10 cellular contexts compared by ENCODE assay signal in the genomic region with DNA sequence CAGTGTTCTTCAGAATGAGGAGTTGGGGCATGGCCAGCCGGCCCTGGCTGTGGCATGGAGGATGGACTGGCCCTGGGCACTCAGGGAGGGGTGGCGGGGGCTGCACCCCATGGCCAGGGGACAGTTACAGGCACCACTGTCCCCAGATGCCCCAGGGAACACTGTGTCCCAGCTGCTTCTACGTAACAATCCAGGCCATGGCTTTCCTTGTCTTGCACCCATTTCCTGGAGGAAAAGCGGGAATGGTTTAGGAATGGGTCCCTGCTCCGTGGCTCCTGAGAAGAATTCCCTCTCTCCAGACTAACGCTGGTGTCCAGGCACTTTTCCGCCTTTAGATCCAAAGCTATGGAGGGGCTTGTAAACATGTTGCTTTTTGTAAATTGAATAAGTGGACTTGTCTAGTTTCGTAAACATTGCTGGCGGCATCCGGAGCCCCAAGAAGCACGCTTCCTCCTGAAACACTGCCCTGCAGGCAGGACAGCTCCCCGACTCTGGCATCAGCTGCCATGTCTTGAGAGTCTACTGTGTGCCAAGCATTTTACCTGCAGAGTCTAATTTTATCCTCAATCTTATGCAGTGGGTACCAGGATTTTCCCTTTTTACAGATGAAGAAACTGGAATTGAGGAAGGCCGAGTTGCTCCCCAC.
DNase-seq lines count a peak whose midpoint lies in the region; ATAC-seq, FAIRE-seq and TF ChIP-seq lines count a peak whose summit lies in the region.
"Had no signal": no experiment of that assay in that cellular context is flagged by ENCODE, and none has a peak within 500 bp of the region (broad histone marks: within the 10 kb centered on the region; RNA-seq: fewer than 3 reads in every experiment).

No MANE protein-coding gene starts in this region.

- DNase-seq in activated T-cell treated with anti-CD3 and anti-CD28 coated beads, Interleukin-2, amount 50 U/mL, for 4 hours, result no peak
- DNase-seq in activated T-cell treated with anti-CD3 and anti-CD28 coated beads, Interleukin-2, amount 50 U/mL, for 1 hour, result no peak
- DNase-seq in activated T-helper 1 cell treated with anti-CD3 and anti-CD28 coated beads, Interleukin-12 subunit alpha, Interleukin-12 subunit beta, Interleukin-2, Interleukin-4 antibody, amounts not matched to agents 30 ng/mL and 10 ng/mL and 1 ng/mL, durations not matched to agents 14 hours and 24 hours and 36 hours (ENCODE audit: low spot score), result no peak
- DNase-seq in HepG2 (ENCODE audit: low spot score) (no peak), testis (no peak), omental fat pad (ENCODE audit: low spot score) (no peak), GM13976 (ENCODE audit: low spot score) (no peak)
- no peak for DNase-seq in stimulated activated naive CD4-positive, alpha-beta T cell treated with Interleukin-2 at 50 U/mL for 16 hours (lab: John Stamatoyannopoulos, UW)
- DNase-seq: NCI-H526 had no signal

- H3K9me3 Mint-ChIP-seq in activated T-cell treated with anti-CD3 and anti-CD28 coated beads, Interleukin-2, amount 50 U/mL, for 4 hours, result no peaks in the 10 kb centered on the region
- no peaks in the 10 kb centered on the region for H3K9me3 Mint-ChIP-seq in activated T-helper 1 cell treated with anti-CD3 and anti-CD28 coated beads, Interleukin-12 subunit alpha, Interleukin-12 subunit beta, Interleukin-2, Interleukin-4 antibody, amounts not matched to agents 30 ng/mL and 10 ng/mL and 1 ng/mL, durations not matched to agents 14 hours and 24 hours and 36 hours

- 23% methylated on average over 8 of the region's 13 CpGs for WGBS in HepG2 (ENCODE audit: low lambda C conversion rate)
- WGBS in testis, 2 donors, result 82 to 84% methylated on average over 13 of the region's 13 CpGs

- FAIRE-seq in HepG2 (lab: Jason Lieb, UNC), result no peak

- BruUV-seq in HepG2 (replicated peaks; lab: Mats Ljungman, UMichigan), result no TSS peak

- CTCF ChIA-PET in HepG2 (lab: Yijun Ruan, JAX; ENCODE audit: low intra/inter-chr PET ratio, low total read pairs), result no interaction called here

- H4K20me1 ChIP-seq in HepG2 (ENCODE audit: insufficient read depth, low read length), result no peaks in the 10 kb centered on the region

- TF ChIP-seq CTCF in HepG2 (CRISPR knock-in tag; IDR thresholded peaks at IDR 0.05) (no peak), testis (IDR thresholded peaks at IDR 0.05) (no peak), omental fat pad (IDR thresholded peaks at IDR 0.05) (no peak), GM13976 (IDR thresholded peaks at IDR 0.05; ENCODE audit: borderline replicate concordance, control extremely low read depth, extremely low read depth, insufficient read depth, missing control alignments) (no peak)

- in situ Hi-C loops in HepG2 (cut with HindIII; ENCODE audit: extremely low pct_ligation_motif_present, low pct_unique_long_range_greater_than_20kb), result no loop called here
- in situ Hi-C loops in GM13976 (cut with MboI; ENCODE audit: low sequenced_read_pairs, unreplicated experiment), result no loop called here

- TF ChIP-seq EP300 in HepG2 (IDR thresholded peaks at IDR 0.05; ENCODE audit: low read depth in 2 of 2, low read length in 2 of 2) (no peak), HepG2 (CRISPR knock-in tag; IDR thresholded peaks at IDR 0.05; ENCODE audit: borderline replicate concordance) (no peak)

- H3K4me2 ChIP-seq in HepG2 (ENCODE audit: low read depth, low read length), result peak overlapping the region; percentile 20; the same call in 1 of the 2 replicates

- intact Hi-C loops in activated T-helper 1 cell treated with anti-CD3 and anti-CD28 coated beads, Interleukin-12 subunit alpha, Interleukin-12 subunit beta, Interleukin-2, Interleukin-4 antibody, amounts not matched to agents 30 ng/mL and 10 ng/mL and 1 ng/mL, durations not matched to agents 14 hours and 24 hours and 36 hours (cut with micrococcal nuclease), result loop anchor here (1.0 to 5.0 kb wide), 9 partner anchors 21 to 267 kb away; partner anchors contain the start of genes CHST11 and NOPCHAP1
- intact Hi-C loops in HepG2 (cut with micrococcal nuclease; ENCODE audit: unreplicated experiment) (no loop called here), testis (cut with DNase I; ENCODE audit: low total_unique reads) (no loop called here)

- no peak for TF ChIP-seq RAD21 in HepG2 (CRISPR knock-in tag; IDR thresholded peaks at IDR 0.05)

- no peak overlapping the region for H2AFZ ChIP-seq in HepG2 (ENCODE audit: low read length)

- peaks cover 12 to 57% of the 10 kb centered on the region in 2 experiments for H3K27me3 ChIP-seq in HepG2 (ENCODE audit: control insufficient read depth in 1 of 2, insufficient read depth in 2 of 2, low read length in 2 of 2)
- no peaks in the 10 kb centered on the region for H3K27me3 ChIP-seq in testis
- H3K27me3 ChIP-seq: ovary had no signal

- POLR2A ChIA-PET in HepG2 (lab: Yijun Ruan, JAX), result no interaction called here

- no peaks in the 10 kb centered on the region for H3K36me3 ChIP-seq in HepG2 (replicated peaks in 1 of 2; ENCODE audit: control insufficient read depth in 1 of 2, insufficient read depth in 2 of 2, low read length in 2 of 2)
- no peaks in the 10 kb centered on the region for H3K36me3 ChIP-seq in testis (ENCODE audit: low read depth, missing control alignments)
- H3K36me3 ChIP-seq: ovary had no signal

- no peak overlapping the region for H3K9ac ChIP-seq in HepG2 (ENCODE audit: insufficient read depth, low read depth, low read length)

- no peaks in the 10 kb centered on the region for H3K27me3 Mint-ChIP-seq in activated T-cell treated with anti-CD3 and anti-CD28 coated beads, Interleukin-2, amount 50 U/mL, for 4 hours (ENCODE audit: low read depth)
- no peaks in the 10 kb centered on the region for H3K27me3 Mint-ChIP-seq in activated T-helper 1 cell treated with anti-CD3 and anti-CD28 coated beads, Interleukin-12 subunit alpha, Interleukin-12 subunit beta, Interleukin-2, Interleukin-4 antibody, amounts not matched to agents 30 ng/mL and 10 ng/mL and 1 ng/mL, durations not matched to agents 14 hours and 24 hours and 36 hours (ENCODE audit: insufficient read depth)

- no peaks in the 10 kb centered on the region for H3K79me2 ChIP-seq in HepG2 (ENCODE audit: insufficient read depth, low read length)

- TF ChIP-seq POLR2A in HepG2 (IDR thresholded peaks at IDR 0.05; ENCODE audit: insufficient read depth in 1 of 2, low read depth in 2 of 2, low read length in 2 of 2), result no peak
- TF ChIP-seq POLR2A in testis (IDR thresholded peaks at IDR 0.05), result no peak

- peaks cover 54% of the 10 kb centered on the region for H3K4me1 Mint-ChIP-seq in activated T-cell treated with anti-CD3 and anti-CD28 coated beads, Interleukin-2, amount 50 U/mL, for 4 hours (ENCODE audit: low read depth)
- H3K4me1 Mint-ChIP-seq in activated T-helper 1 cell treated with anti-CD3 and anti-CD28 coated beads, Interleukin-12 subunit alpha, Interleukin-12 subunit beta, Interleukin-2, Interleukin-4 antibody, amounts not matched to agents 30 ng/mL and 10 ng/mL and 1 ng/mL, durations not matched to agents 14 hours and 24 hours and 36 hours (ENCODE audit: low read depth), result peaks cover 74% of the 10 kb centered on the region

- H3K27ac ChIP-seq in HepG2 (ENCODE audit: extremely low read length, insufficient read depth, low read length) (no peak overlapping the region), testis (peak overlapping the region; percentile 40 to 81)
- H3K27ac ChIP-seq: ovary had no signal

- ATAC-seq in activated T-cell treated with anti-CD3 and anti-CD28 coated beads, Interleukin-2, amount 50 U/mL, for 4 hours, result peak; percentile 10 to 19
- no peak; the same call in 1 of the 3 replicates for ATAC-seq in HepG2
- ATAC-seq in omental fat pad (ENCODE audit: low FRiP score), result no peak

- H3K9me3 ChIP-seq in HepG2 (ENCODE audit: low read length) (no peaks in the 10 kb centered on the region), testis (no peaks in the 10 kb centered on the region)
- H3K9me3 ChIP-seq: ovary had no signal

- H3K4me3 ChIP-seq in HepG2 (replicated peaks in 1 of 3; ENCODE audit: insufficient read depth in 1 of 3, low read depth in 2 of 3, low read length in 3 of 3) (peak overlapping the region in 1 of 3 experiments; percentile 12; a peak in 1 of 6 replicates), testis (no peak overlapping the region)
- H3K4me3 ChIP-seq: ovary had no signal

- no peaks in the 10 kb centered on the region for H3K4me1 ChIP-seq in HepG2 (ENCODE audit: insufficient read depth, low read length)
- H3K4me1 ChIP-seq in testis, result peaks cover 7% of the 10 kb centered on the region

- no peaks in the 10 kb centered on the region for H3K36me3 Mint-ChIP-seq in activated T-cell treated with anti-CD3 and anti-CD28 coated beads, Interleukin-2, amount 50 U/mL, for 4 hours (ENCODE audit: insufficient read depth)
- no peaks in the 10 kb centered on the region for H3K36me3 Mint-ChIP-seq in activated T-helper 1 cell treated with anti-CD3 and anti-CD28 coated beads, Interleukin-12 subunit alpha, Interleukin-12 subunit beta, Interleukin-2, Interleukin-4 antibody, amounts not matched to agents 30 ng/mL and 10 ng/mL and 1 ng/mL, durations not matched to agents 14 hours and 24 hours and 36 hours (ENCODE audit: low read depth)

- H3K27ac Mint-ChIP-seq in activated T-helper 1 cell treated with anti-CD3 and anti-CD28 coated beads, Interleukin-12 subunit alpha, Interleukin-12 subunit beta, Interleukin-2, Interleukin-4 antibody, amounts not matched to agents 30 ng/mL and 10 ng/mL and 1 ng/mL, durations not matched to agents 14 hours and 24 hours and 36 hours, result peak overlapping the region; percentile 94

- peak overlapping the region; percentile 74 for H3K4me3 Mint-ChIP-seq in activated T-cell treated with anti-CD3 and anti-CD28 coated beads, Interleukin-2, amount 50 U/mL, for 4 hours
- H3K4me3 Mint-ChIP-seq in activated T-helper 1 cell treated with anti-CD3 and anti-CD28 coated beads, Interleukin-12 subunit alpha, Interleukin-12 subunit beta, Interleukin-2, Interleukin-4 antibody, amounts not matched to agents 30 ng/mL and 10 ng/mL and 1 ng/mL, durations not matched to agents 14 hours and 24 hours and 36 hours, result peak overlapping the region; percentile 81

TF ChIP-seq in HepG2, 621 proteins besides CTCF, POLR2A, EP300 and RAD21 (continues in another document):
- no peak for TF ChIP-seq PBX3 (CRISPR knock-in tag; IDR thresholded peaks at IDR 0.05; ENCODE audit: borderline replicate concordance)

Comparison
In these comparisons a context has a peak if more than half of its experiments do, and no peak if none do; other contexts are left out.
1. ATAC-seq: peak in activated T-cell treated with anti-CD3 and anti-CD28 coated beads, Interleukin-2, amount 50 U/mL, for 4 hours (2 of 2); none in HepG2 (single experiment) and omental fat pad (single experiment).